In the genomic region with DNA sequence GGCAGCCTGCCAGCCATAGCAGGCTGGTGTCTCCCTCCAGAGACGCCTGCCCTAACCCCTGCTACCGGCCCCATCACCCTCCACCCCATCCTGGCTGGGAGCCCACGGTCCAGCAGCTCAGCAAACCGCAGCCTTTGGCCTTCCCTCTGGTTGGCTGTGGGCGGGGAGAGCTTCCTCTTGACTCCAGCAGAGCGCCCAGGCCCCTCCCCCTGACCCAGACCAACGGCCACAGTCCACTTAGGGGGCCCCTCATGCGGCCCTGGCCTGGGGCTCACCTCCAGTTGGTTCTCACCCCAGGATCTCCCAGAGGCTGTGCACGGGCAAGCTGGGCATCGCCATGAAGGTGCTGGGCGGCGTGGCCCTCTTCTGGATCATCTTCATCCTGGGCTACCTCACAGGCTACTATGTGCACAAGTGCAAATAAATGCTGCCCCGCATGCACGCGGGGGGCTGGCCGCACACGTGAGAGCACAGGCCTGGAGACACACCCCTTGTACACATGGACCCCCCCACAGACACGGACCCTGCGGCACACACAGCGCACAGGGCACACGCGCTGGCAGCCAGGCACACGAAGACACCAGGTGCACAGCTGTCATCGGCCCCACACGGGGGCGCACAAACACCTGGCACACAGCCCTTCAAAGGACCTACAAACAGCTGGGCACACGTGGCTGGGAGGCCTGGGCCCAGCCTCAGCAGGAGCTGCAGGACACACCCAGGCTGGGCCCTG, we compare ENCODE assay signal across 1 cellular context.
TF ChIP-seq lines count a peak whose summit lies in the region.

No MANE protein-coding gene starts in this region.

TF ChIP-seq in K562, 482 proteins besides CTCF, POLR2A, EP300 and RAD21 (continued from another document and continues in another):
- TF ChIP-seq HBP1 (CRISPR knock-in tag; IDR thresholded peaks at IDR 0.05) (no peak), ESRRA (IDR thresholded peaks at IDR 0.05; ENCODE audit: borderline replicate concordance, low read depth) (peak; percentile 89), NCOR1 (IDR thresholded peaks at IDR 0.05) (peak; percentile 57; the same call in 1 of the 2 replicates), IRF9 (tag; IDR thresholded peaks at IDR 0.05) (peak; percentile 45; the same call in 1 of the 2 replicates), NCOA2 (IDR thresholded peaks at IDR 0.05; ENCODE audit: partially characterized antibody in 2 of 2) (no peak), ZBTB9 (CRISPR knock-in tag; IDR thresholded peaks at IDR 0.05) (peak; percentile 68; the same call in 1 of the 2 replicates), FOXP4 (CRISPR knock-in tag; IDR thresholded peaks at IDR 0.05; ENCODE audit: borderline replicate concordance) (peak; percentile 93; the same call in 1 of the 2 replicates), STAT5B (CRISPR knock-in tag; IDR thresholded peaks at IDR 0.05) (no peak), SRF (CRISPR knock-in tag; IDR thresholded peaks at IDR 0.05) (peak in 1 of 2 experiments; percentile 57; a peak in 1 of 4 replicates), ZNF57 (CRISPR knock-in tag; IDR thresholded peaks at IDR 0.05) (0 out of 2 replicates have a peak, but pooled peaks have one; percentile 35), NFIX (CRISPR knock-in tag; IDR thresholded peaks at IDR 0.05; ENCODE audit: low read depth) (no peak), FOXK2 (conservative IDR thresholded peaks at IDR 0.05 in 1 of 2, IDR thresholded peaks at IDR 0.05 in 1 of 2; ENCODE audit: low read depth in 2 of 2) (peak; percentile 60 to 64; a peak in 2 of 4 replicates), NR2C1 (IDR thresholded peaks at IDR 0.05) (0 out of 2 replicates have a peak, but pooled peaks have one; percentile 58), NR2C1 (tag; IDR thresholded peaks at IDR 0.05) (peak; percentile 51; the same call in 1 of the 2 replicates), CHD1 (IDR thresholded peaks at IDR 0.05; ENCODE audit: low read length) (no peak), FOXK1 (CRISPR knock-in tag; IDR thresholded peaks at IDR 0.05; ENCODE audit: borderline replicate concordance) (peak; percentile 85), TCF3 (CRISPR knock-in tag; IDR thresholded peaks at IDR 0.05) (peak; percentile 50), ARID1B (IDR thresholded peaks at IDR 0.05) (peak; percentile 31; the same call in 1 of the 2 replicates), KLF6 (CRISPR knock-in tag; IDR thresholded peaks at IDR 0.05; ENCODE audit: borderline replicate concordance) (no peak), CBX2 (IDR thresholded peaks at IDR 0.05; ENCODE audit: insufficient read depth, low read length, poor library complexity, severe bottlenecking) (no peak), THAP7 (CRISPR knock-in tag; IDR thresholded peaks at IDR 0.05) (no peak), HEY1 (CRISPR knock-in tag; IDR thresholded peaks at IDR 0.05; ENCODE audit: borderline replicate concordance) (no peak), STAG1 (CRISPR knock-in tag; IDR thresholded peaks at IDR 0.05; ENCODE audit: borderline replicate concordance) (no peak), ZBTB7A (IDR thresholded peaks at IDR 0.05; ENCODE audit: borderline replicate concordance, control insufficient read depth, low read depth, low read length) (peak; percentile 37; the same call in 1 of the 2 replicates), ZNF436 (CRISPR knock-in tag; IDR thresholded peaks at IDR 0.05) (no peak), HNRNPUL1 (IDR thresholded peaks at IDR 0.05; ENCODE audit: low read length) (no peak), BRD9 (IDR thresholded peaks at IDR 0.05; ENCODE audit: low read depth, partially characterized antibody) (no peak)
- TF ChIP-seq, protein P1, sequence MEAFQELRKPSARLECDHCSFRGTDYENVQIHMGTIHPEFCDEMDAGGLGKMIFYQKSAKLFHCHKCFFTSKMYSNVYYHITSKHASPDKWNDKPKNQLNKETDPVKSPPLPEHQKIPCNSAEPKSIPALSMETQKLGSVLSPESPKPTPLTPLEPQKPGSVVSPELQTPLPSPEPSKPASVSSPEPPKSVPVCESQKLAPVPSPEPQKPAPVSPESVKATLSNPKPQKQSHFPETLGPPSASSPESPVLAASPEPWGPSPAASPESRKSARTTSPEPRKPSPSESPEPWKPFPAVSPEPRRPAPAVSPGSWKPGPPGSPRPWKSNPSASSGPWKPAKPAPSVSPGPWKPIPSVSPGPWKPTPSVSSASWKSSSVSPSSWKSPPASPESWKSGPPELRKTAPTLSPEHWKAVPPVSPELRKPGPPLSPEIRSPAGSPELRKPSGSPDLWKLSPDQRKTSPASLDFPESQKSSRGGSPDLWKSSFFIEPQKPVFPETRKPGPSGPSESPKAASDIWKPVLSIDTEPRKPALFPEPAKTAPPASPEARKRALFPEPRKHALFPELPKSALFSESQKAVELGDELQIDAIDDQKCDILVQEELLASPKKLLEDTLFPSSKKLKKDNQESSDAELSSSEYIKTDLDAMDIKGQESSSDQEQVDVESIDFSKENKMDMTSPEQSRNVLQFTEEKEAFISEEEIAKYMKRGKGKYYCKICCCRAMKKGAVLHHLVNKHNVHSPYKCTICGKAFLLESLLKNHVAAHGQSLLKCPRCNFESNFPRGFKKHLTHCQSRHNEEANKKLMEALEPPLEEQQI (IDR thresholded peaks at IDR 0.05) = no peak
- TF ChIP-seq, protein P2, sequence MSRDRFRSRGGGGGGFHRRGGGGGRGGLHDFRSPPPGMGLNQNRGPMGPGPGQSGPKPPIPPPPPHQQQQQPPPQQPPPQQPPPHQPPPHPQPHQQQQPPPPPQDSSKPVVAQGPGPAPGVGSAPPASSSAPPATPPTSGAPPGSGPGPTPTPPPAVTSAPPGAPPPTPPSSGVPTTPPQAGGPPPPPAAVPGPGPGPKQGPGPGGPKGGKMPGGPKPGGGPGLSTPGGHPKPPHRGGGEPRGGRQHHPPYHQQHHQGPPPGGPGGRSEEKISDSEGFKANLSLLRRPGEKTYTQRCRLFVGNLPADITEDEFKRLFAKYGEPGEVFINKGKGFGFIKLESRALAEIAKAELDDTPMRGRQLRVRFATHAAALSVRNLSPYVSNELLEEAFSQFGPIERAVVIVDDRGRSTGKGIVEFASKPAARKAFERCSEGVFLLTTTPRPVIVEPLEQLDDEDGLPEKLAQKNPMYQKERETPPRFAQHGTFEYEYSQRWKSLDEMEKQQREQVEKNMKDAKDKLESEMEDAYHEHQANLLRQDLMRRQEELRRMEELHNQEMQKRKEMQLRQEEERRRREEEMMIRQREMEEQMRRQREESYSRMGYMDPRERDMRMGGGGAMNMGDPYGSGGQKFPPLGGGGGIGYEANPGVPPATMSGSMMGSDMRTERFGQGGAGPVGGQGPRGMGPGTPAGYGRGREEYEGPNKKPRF (IDR thresholded peaks at IDR 0.05; ENCODE audit: low read depth, low read length) = no peak
- TF ChIP-seq, protein P3, sequence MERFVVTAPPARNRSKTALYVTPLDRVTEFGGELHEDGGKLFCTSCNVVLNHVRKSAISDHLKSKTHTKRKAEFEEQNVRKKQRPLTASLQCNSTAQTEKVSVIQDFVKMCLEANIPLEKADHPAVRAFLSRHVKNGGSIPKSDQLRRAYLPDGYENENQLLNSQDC (CRISPR knock-in tag; IDR thresholded peaks at IDR 0.05) = no peak
- TF ChIP-seq, protein P4, sequence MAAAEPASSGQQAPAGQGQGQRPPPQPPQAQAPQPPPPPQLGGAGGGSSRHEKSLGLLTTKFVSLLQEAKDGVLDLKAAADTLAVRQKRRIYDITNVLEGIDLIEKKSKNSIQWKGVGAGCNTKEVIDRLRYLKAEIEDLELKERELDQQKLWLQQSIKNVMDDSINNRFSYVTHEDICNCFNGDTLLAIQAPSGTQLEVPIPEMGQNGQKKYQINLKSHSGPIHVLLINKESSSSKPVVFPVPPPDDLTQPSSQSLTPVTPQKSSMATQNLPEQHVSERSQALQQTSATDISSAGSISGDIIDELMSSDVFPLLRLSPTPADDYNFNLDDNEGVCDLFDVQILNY (CRISPR knock-in tag; IDR thresholded peaks at IDR 0.05) = no peak
- TF ChIP-seq, protein P5, sequence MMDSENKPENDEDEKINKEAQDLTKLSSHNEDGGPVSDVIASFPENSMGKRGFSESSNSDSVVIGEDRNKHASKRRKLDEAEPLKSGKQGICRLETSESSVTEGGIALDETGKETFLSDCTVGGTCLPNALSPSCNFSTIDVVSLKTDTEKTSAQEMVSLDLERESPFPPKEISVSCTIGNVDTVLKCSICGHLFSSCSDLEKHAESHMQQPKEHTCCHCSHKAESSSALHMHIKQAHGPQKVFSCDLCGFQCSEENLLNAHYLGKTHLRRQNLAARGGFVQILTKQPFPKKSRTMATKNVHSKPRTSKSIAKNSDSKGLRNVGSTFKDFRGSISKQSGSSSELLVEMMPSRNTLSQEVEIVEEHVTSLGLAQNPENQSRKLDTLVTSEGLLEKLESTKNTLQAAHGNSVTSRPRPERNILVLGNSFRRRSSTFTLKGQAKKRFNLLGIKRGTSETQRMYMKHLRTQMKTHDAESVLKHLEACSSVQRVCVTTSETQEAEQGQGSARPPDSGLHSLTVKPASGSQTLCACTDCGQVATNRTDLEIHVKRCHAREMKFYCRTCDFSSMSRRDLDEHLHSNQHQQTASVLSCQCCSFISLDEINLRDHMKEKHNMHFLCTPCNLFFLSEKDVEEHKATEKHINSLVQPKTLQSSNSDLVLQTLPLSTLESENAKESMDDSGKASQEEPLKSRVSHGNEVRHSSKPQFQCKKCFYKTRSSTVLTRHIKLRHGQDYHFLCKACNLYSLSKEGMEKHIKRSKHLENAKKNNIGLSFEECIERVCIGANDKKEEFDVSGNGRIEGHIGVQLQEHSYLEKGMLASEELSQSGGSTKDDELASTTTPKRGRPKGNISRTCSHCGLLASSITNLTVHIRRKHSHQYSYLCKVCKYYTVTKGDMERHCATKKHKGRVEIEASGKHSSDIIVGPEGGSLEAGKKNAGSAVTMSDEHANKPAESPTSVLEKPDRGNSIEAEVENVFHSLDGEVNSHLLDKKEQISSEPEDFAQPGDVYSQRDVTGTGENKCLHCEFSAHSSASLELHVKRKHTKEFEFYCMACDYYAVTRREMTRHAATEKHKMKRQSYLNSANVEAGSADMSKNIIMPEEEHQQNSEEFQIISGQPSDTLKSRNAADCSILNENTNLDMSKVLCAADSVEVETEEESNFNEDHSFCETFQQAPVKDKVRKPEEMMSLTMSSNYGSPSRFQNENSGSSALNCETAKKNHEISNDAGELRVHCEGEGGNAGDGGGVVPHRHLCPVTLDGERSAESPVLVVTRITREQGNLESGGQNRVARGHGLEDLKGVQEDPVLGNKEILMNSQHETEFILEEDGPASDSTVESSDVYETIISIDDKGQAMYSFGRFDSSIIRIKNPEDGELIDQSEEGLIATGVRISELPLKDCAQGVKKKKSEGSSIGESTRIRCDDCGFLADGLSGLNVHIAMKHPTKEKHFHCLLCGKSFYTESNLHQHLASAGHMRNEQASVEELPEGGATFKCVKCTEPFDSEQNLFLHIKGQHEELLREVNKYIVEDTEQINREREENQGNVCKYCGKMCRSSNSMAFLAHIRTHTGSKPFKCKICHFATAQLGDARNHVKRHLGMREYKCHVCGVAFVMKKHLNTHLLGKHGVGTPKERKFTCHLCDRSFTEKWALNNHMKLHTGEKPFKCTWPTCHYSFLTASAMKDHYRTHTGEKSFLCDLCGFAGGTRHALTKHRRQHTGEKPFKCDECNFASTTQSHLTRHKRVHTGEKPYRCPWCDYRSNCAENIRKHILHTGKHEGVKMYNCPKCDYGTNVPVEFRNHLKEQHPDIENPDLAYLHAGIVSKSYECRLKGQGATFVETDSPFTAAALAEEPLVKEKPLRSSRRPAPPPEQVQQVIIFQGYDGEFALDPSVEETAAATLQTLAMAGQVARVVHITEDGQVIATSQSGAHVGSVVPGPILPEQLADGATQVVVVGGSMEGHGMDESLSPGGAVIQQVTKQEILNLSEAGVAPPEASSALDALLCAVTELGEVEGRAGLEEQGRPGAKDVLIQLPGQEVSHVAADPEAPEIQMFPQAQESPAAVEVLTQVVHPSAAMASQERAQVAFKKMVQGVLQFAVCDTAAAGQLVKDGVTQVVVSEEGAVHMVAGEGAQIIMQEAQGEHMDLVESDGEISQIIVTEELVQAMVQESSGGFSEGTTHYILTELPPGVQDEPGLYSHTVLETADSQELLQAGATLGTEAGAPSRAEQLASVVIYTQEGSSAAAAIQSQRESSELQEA (IDR thresholded peaks at IDR 0.05; ENCODE audit: low read depth) = no peak
